In genomic region chr1:53346007-53346813, GRCh38 we compare ENCODE assay signal across 17 cellular contexts. TPM values are rescaled to one million over a fixed set of nuclear protein-coding genes. Genes with fewer than 3 reads are reported as not detected.
DNase-seq lines count a peak whose midpoint lies in the region; ATAC-seq and TF ChIP-seq lines count a peak whose summit lies in the region.
"Had no signal": no experiment of that assay in that cellular context is flagged by ENCODE, and none has a peak within 500 bp of the region (broad histone marks: within the 10 kb centered on the region; RNA-seq: fewer than 3 reads in every experiment).

No MANE protein-coding gene starts in this region.

- H3K27me3 Mint-ChIP-seq in central memory CD8-positive, alpha-beta T cell = no peaks in the 10 kb centered on the region
- no peaks in the 10 kb centered on the region for H3K27me3 Mint-ChIP-seq in neural crest cell (ENCODE audit: low read depth)
- H3K27me3 Mint-ChIP-seq in Calu3 (ENCODE audit: unreplicated experiment) = peaks cover 44% of the 10 kb centered on the region
- H3K27me3 Mint-ChIP-seq: activated naive CD8-positive, alpha-beta T cell treated with anti-CD3 and anti-CD28 coated beads, Interleukin-2, amount 50 U/mL, for 24 hours had no signal

- H3K27ac Mint-ChIP-seq in central memory CD8-positive, alpha-beta T cell (ENCODE audit: low read depth) = no peak overlapping the region
- H3K27ac Mint-ChIP-seq in neural crest cell (ENCODE audit: unreplicated experiment) = peak overlapping the region; percentile 62
- no peak overlapping the region for H3K27ac Mint-ChIP-seq in Calu3 (ENCODE audit: unreplicated experiment)
- H3K27ac Mint-ChIP-seq: activated naive CD8-positive, alpha-beta T cell treated with anti-CD3 and anti-CD28 coated beads, Interleukin-2, amount 50 U/mL, for 24 hours; activated T-helper 1 cell treated with anti-CD3 and anti-CD28 coated beads, Interleukin-12 subunit alpha, Interleukin-12 subunit beta, Interleukin-2, Interleukin-4 antibody, amounts not matched to agents 30 ng/mL and 10 ng/mL and 1 ng/mL, durations not matched to agents 14 hours and 24 hours and 36 hours had no signal

- H3K27me3 ChIP-seq in vagina = no peaks in the 10 kb centered on the region
- H3K27me3 ChIP-seq: neutrophil had no signal

- TF ChIP-seq POLR2A in vagina (IDR thresholded peaks at IDR 0.05) = no peak

- H3K9me3 ChIP-seq in vagina = no peaks in the 10 kb centered on the region
- H3K9me3 ChIP-seq: heart right ventricle, neutrophil had no signal

- H3K9me3 Mint-ChIP-seq in central memory CD8-positive, alpha-beta T cell = no peaks in the 10 kb centered on the region
- H3K9me3 Mint-ChIP-seq in neural crest cell (no peaks in the 10 kb centered on the region), Calu3 (ENCODE audit: low read depth, unreplicated experiment) (no peaks in the 10 kb centered on the region)

- no peak overlapping the region for H3K4me3 Mint-ChIP-seq in central memory CD8-positive, alpha-beta T cell
- H3K4me3 Mint-ChIP-seq in neural crest cell (no peak overlapping the region), Calu3 (ENCODE audit: low read depth, unreplicated experiment) (no peak overlapping the region)
- H3K4me3 Mint-ChIP-seq: activated naive CD8-positive, alpha-beta T cell treated with anti-CD3 and anti-CD28 coated beads, Interleukin-2, amount 50 U/mL, for 24 hours; activated T-helper 1 cell treated with anti-CD3 and anti-CD28 coated beads, Interleukin-12 subunit alpha, Interleukin-12 subunit beta, Interleukin-2, Interleukin-4 antibody, amounts not matched to agents 30 ng/mL and 10 ng/mL and 1 ng/mL, durations not matched to agents 14 hours and 24 hours and 36 hours; brain had no signal

- ATAC-seq in left cardiac atrium (no peak), HG03159 (IDR thresholded peaks at IDR 0.05; ENCODE audit: unreplicated experiment) (no peak), HG03378 (IDR thresholded peaks at IDR 0.05; ENCODE audit: unreplicated experiment) (no peak)
- no peak for ATAC-seq in central memory CD8-positive, alpha-beta T cell (replicated peaks; ENCODE audit: extremely low read depth, poor library complexity, severe bottlenecking)
- ATAC-seq: activated naive CD8-positive, alpha-beta T cell treated with anti-CD3 and anti-CD28 coated beads, Interleukin-2, amount 50 U/mL, for 24 hours; heart right ventricle had no signal

- H3K4me3 ChIP-seq in vagina = no peak overlapping the region
- H3K4me3 ChIP-seq: heart right ventricle had no signal

- intact Hi-C loops in cardiac septum (cut with DNase I) (no loop called here), left cardiac atrium (cut with DNase I) (no loop called here), vagina (cut with DNase I) (no loop called here), Calu3 (cut with micrococcal nuclease; ENCODE audit: unreplicated experiment) (no loop called here)

- no TSS peak for BruUV-seq in Calu3 (replicated peaks; lab: Mats Ljungman, UMichigan)

- no peaks in the 10 kb centered on the region for H3K4me1 ChIP-seq in vagina
- H3K4me1 ChIP-seq: heart right ventricle had no signal

- TF ChIP-seq CTCF in neural crest cell (conservative IDR thresholded peaks at IDR 0.05) (no peak), vagina (IDR thresholded peaks at IDR 0.05) (no peak), Calu3 (IDR thresholded peaks at IDR 0.05; ENCODE audit: unreplicated experiment) (no peak)

- no peaks in the 10 kb centered on the region for H3K4me1 Mint-ChIP-seq in central memory CD8-positive, alpha-beta T cell
- H3K4me1 Mint-ChIP-seq in neural crest cell (no peaks in the 10 kb centered on the region), Calu3 (ENCODE audit: low read depth, unreplicated experiment) (no peaks in the 10 kb centered on the region)

- no peak overlapping the region for H3K27ac ChIP-seq in vagina
- H3K27ac ChIP-seq: heart right ventricle, neutrophil had no signal

- CTCF ChIA-PET in Calu3 (lab: Charles Lee) = no interaction called here

- DNase-seq in cardiac septum (ENCODE audit: low spot score) = peak; percentile 31
- DNase-seq in left cardiac atrium = no peak
- peak; percentile 2 to 3 for DNase-seq in central memory CD8-positive, alpha-beta T cell (ENCODE audit: low spot score in 2 of 2)
- no peak for DNase-seq in neural crest cell (ENCODE audit: low read depth, low spot score)
- peak; percentile 61 to 64 for DNase-seq in vagina (ENCODE audit: extremely low spot score in 2 of 2)
- no peak for DNase-seq in Calu3
- DNase-seq: activated naive CD8-positive, alpha-beta T cell treated with anti-CD3 and anti-CD28 coated beads, Interleukin-2, amount 50 U/mL, for 24 hours; C1 segment of cervical spinal cord; dermis blood vessel endothelial cell; heart right ventricle; NCI-H2107; OCI-M1 had no signal

- no peaks in the 10 kb centered on the region for H3K36me3 ChIP-seq in vagina
- H3K36me3 ChIP-seq: heart right ventricle, neutrophil had no signal

- peaks cover 6% of the 10 kb centered on the region for H3K36me3 Mint-ChIP-seq in central memory CD8-positive, alpha-beta T cell (ENCODE audit: insufficient read depth)
- H3K36me3 Mint-ChIP-seq in neural crest cell (ENCODE audit: low read depth) (no peaks in the 10 kb centered on the region), Calu3 (ENCODE audit: insufficient read depth, unreplicated experiment) (no peaks in the 10 kb centered on the region)
- H3K36me3 Mint-ChIP-seq: brain had no signal

RNA-seq across cellular contexts. Expression of gene LRP8, which starts 18.3 kb away (rescaled TPM):
- 2.3 TPM for total RNA-seq in cardiac septum
- 1 to 10 TPM; 1.7 to 4.1 TPM for total RNA-seq in left cardiac atrium
- 49.7 and 59.5 TPM in 2 replicates for total RNA-seq in neural crest cell
- 21.1 TPM for total RNA-seq in vagina
- total RNA-seq in Calu3 (2022) = 84.1 and 104 TPM in 2 replicates

Comparison
In these comparisons a context has a peak if more than half of its experiments do, and no peak if none do; other contexts are left out.
1. DNase-seq: peak in cardiac septum (single experiment), central memory CD8-positive, alpha-beta T cell (2 of 2) and vagina (2 of 2); none in left cardiac atrium (single experiment), neural crest cell (single experiment) and Calu3 (single experiment).